In genomic region chr4:2591189-2591588, GRCh38 we compare ENCODE assay signal across 1 cellular context.
TF ChIP-seq lines count a peak whose summit lies in the region.

No MANE protein-coding gene starts in this region.

TF ChIP-seq in K562, 482 proteins besides CTCF, POLR2A, EP300 and RAD21 (continued from another document and continues in another):
- TF ChIP-seq TSHZ1 (CRISPR knock-in tag; IDR thresholded peaks at IDR 0.05) (no peak), HNRNPH1 (optimal IDR thresholded peaks at IDR 0.05; ENCODE audit: low read depth, low read length) (no peak), ZBTB17 (CRISPR knock-in tag; IDR thresholded peaks at IDR 0.05) (no peak), PURB (CRISPR knock-in tag; IDR thresholded peaks at IDR 0.05; ENCODE audit: low read depth) (no peak), MCM3 (IDR thresholded peaks at IDR 0.05) (no peak), ETV5 (CRISPR knock-in tag; IDR thresholded peaks at IDR 0.05; ENCODE audit: low read depth) (0 out of 2 replicates have a peak, but pooled peaks have one; percentile 43), ZNF639 (CRISPR knock-in tag; conservative IDR thresholded peaks at IDR 0.05 in 1 of 2, IDR thresholded peaks at IDR 0.05 in 1 of 2) (no peak), BRF2 (IDR thresholded peaks at IDR 0.05; ENCODE audit: borderline replicate concordance, insufficient read depth, insufficient read length) (no peak), E2F1 (CRISPR knock-in tag; IDR thresholded peaks at IDR 0.05) (no peak), MAX (CRISPR knock-in tag; IDR thresholded peaks at IDR 0.05) (peak; percentile 45; the same call in 1 of the 2 replicates), COPS2 (conservative IDR thresholded peaks at IDR 0.05) (no peak), ZNF407 (IDR thresholded peaks at IDR 0.05; ENCODE audit: low read depth) (no peak), KLF1 (tag; IDR thresholded peaks at IDR 0.05) (peak; percentile 61; the same call in 1 of the 2 replicates), ZNF197 (CRISPR knock-in tag; IDR thresholded peaks at IDR 0.05; ENCODE audit: low read depth) (no peak), RBBP5 (IDR thresholded peaks at IDR 0.05; ENCODE audit: borderline replicate concordance, insufficient read depth, low read length, poor library complexity, severe bottlenecking) (peak; percentile 57), AFF4 (CRISPR knock-in tag; IDR thresholded peaks at IDR 0.05) (no peak), STAT5A (IDR thresholded peaks at IDR 0.05; ENCODE audit: borderline replicate concordance, low read length) (no peak), NCOA6 (IDR thresholded peaks at IDR 0.05) (no peak), BACH1 (tag; IDR thresholded peaks at IDR 0.05) (no peak), HOMEZ (CRISPR knock-in tag; IDR thresholded peaks at IDR 0.05) (no peak), RBM39 (optimal IDR thresholded peaks at IDR 0.05; ENCODE audit: low read depth, low read length) (no peak), MNT (conservative IDR thresholded peaks at IDR 0.05) (peak in 1 of 2 experiments; percentile 68; a peak in 2 of 4 replicates), SREBF2 (CRISPR knock-in tag; IDR thresholded peaks at IDR 0.05) (no peak), MLLT1 (IDR thresholded peaks at IDR 0.05) (no peak), HDGF (IDR thresholded peaks at IDR 0.05) (no peak), EGR1 (conservative IDR thresholded peaks at IDR 0.05) (no peak)
